8 cellular contexts compared by ENCODE assay signal in the genomic region with DNA sequence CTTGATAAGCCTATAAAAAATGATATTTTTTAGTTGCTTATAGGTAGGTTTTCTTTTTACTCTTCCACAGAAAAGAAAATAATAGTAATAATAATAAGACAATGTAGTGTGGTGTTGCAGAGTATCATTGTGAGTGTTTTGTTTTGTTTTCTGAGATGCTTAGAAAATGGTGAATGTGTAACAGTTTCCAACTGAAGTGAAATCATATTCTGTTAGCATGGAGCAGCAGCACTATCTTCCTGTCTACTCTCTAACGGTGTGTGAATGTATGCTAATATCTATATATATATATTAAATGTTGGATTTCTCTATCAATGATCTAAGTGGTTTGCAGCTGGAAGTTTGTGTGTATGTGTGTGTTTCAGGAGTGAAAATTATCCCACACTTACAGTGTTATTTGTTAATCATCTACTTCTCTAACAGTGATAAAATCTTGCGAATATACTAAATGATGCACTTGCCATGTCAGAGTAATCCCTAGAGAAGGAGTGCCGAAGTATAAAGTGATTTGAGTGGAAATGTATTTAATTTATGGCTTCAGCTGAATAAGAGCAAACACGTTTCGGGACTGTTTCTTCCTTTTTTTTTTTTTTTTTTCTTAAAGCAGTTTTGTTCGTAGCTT. TPM values are rescaled to one million over a fixed set of nuclear protein-coding genes. Genes with fewer than 3 reads are reported as not detected.
DNase-seq lines count a peak whose midpoint lies in the region; ATAC-seq and TF ChIP-seq lines count a peak whose summit lies in the region.

No MANE protein-coding gene starts in this region.

- H3K4me3 Mint-ChIP-seq in brain (peak overlapping the region; percentile 84 to 92 (median 89)), nephron (peak overlapping the region; percentile 76 to 91 (median 83))

- TF ChIP-seq CTCF in BE2C (IDR thresholded peaks at IDR 0.05; ENCODE audit: low read depth, low read length) (no peak), brain (conservative IDR thresholded peaks at IDR 0.05) (no peak), nephron (IDR thresholded peaks at IDR 0.05; ENCODE audit: unreplicated experiment in 3 of 3) (no peak)

- H3K9me3 Mint-ChIP-seq in brain: peaks cover 0 to 5% (median 3%) of the 10 kb centered on the region in 5 experiments
- peaks cover 6% of the 10 kb centered on the region for H3K9me3 Mint-ChIP-seq in nephron

- no peaks in the 10 kb centered on the region for H3K27me3 ChIP-seq in BE2C

- H3K36me3 ChIP-seq in BE2C: no peaks in the 10 kb centered on the region
- no peaks in the 10 kb centered on the region for H3K36me3 ChIP-seq in KOPT-K1 (ENCODE audit: insufficient read depth, low read length)

- no peaks in the 10 kb centered on the region for H3K9me3 ChIP-seq in BE2C
- H3K9me3 ChIP-seq in KOPT-K1 (ENCODE audit: insufficient read depth, low read length, poor library complexity, severe bottlenecking): no peaks in the 10 kb centered on the region

- peaks cover 2% of the 10 kb centered on the region for H3K36me3 Mint-ChIP-seq in brain
- peaks cover 3% of the 10 kb centered on the region for H3K36me3 Mint-ChIP-seq in nephron (ENCODE audit: low read depth)

- H3K27ac ChIP-seq in KOPT-K1 (ENCODE audit: low read depth, low read length, poor library complexity, severe bottlenecking): peak overlapping the region; percentile 97

- DNase-seq in BE2C: no peak
- no peak for DNase-seq in NCI-H2081 treated with DMSO at 0.1 percent for 48 hours (lab: John Stamatoyannopoulos, UW)
- no peak for DNase-seq in GF-D8 (lab: John Stamatoyannopoulos, UW)
- DNase-seq in GM19238 (ENCODE audit: insufficient read length, low spot score): no peak

- no peak for ATAC-seq in HG02759 (IDR thresholded peaks at IDR 0.05; ENCODE audit: unreplicated experiment)

- peaks cover 3% of the 10 kb centered on the region; the same call in 1 of the 2 replicates for H3K4me1 ChIP-seq in BE2C

- peaks cover 4% of the 10 kb centered on the region for H3K27me3 Mint-ChIP-seq in brain
- no peaks in the 10 kb centered on the region for H3K27me3 Mint-ChIP-seq in nephron (ENCODE audit: low read depth)

- peak overlapping the region; percentile 52 for H3K4me3 ChIP-seq in BE2C (ENCODE audit: low read depth, low read length)

- peaks cover 73% of the 10 kb centered on the region for H3K4me1 Mint-ChIP-seq in brain
- peaks cover 61% of the 10 kb centered on the region for H3K4me1 Mint-ChIP-seq in nephron

- peak overlapping the region; percentile 96 to 99 (median 98) for H3K27ac Mint-ChIP-seq in brain
- H3K27ac Mint-ChIP-seq in nephron: peak overlapping the region; percentile 96 to 99 (median 99)

RNA-seq across cellular contexts. Expression of gene SAMD13, which starts 0.4 kb away (rescaled TPM):
- polyA plus RNA-seq in BE2C (2012; ENCODE audit: insufficient read depth, insufficient read length, low read depth): 2.5 TPM
- 0.49 TPM for polyA plus RNA-seq in brain (ENCODE audit: insufficient read depth, low read depth, low replicate concordance)
